ENCODE assay signal across 2 cellular contexts in genomic region chr4:38865445-38865844, GRCh38.
TF ChIP-seq lines count a peak whose summit lies in the region.

No MANE protein-coding gene starts in this region.

TF ChIP-seq in GM23338, 12 proteins besides CTCF, POLR2A, EP300 and RAD21:
- TF ChIP-seq REST (IDR thresholded peaks at IDR 0.05; ENCODE audit: unreplicated experiment), result no peak
- no peak for TF ChIP-seq EZH2 (IDR thresholded peaks at IDR 0.05; ENCODE audit: low read depth, unreplicated experiment)
- TF ChIP-seq CREB1 (CRISPR knock-in tag; IDR thresholded peaks at IDR 0.05; ENCODE audit: low read depth), result no peak
- TF ChIP-seq JUNB (IDR thresholded peaks at IDR 0.05; ENCODE audit: unreplicated experiment), result no peak
- TF ChIP-seq EZH2phosphoT487 (IDR thresholded peaks at IDR 0.05; ENCODE audit: unreplicated experiment), result no peak
- TF ChIP-seq ETS1 (IDR thresholded peaks at IDR 0.05), result no peak
- TF ChIP-seq NANOG (IDR thresholded peaks at IDR 0.05; ENCODE audit: borderline replicate concordance), result no peak
- no peak for TF ChIP-seq ZNF331 (CRISPR knock-in tag; IDR thresholded peaks at IDR 0.05; ENCODE audit: low read depth)
- TF ChIP-seq ZNF462 (CRISPR knock-in tag; IDR thresholded peaks at IDR 0.05), result no peak
- TF ChIP-seq STAT1 (IDR thresholded peaks at IDR 0.05; ENCODE audit: unreplicated experiment), result no peak
- TF ChIP-seq POLR2AphosphoS5 (IDR thresholded peaks at IDR 0.05; ENCODE audit: low read depth), result no peak
- no peak for TF ChIP-seq ZNF114 (CRISPR knock-in tag; IDR thresholded peaks at IDR 0.05)
TF ChIP-seq in GM23338: peak in this region for 0.

TF ChIP-seq in H1, 55 proteins besides CTCF, POLR2A, EP300 and RAD21:
- TF ChIP-seq SAP30 (IDR thresholded peaks at IDR 0.05; ENCODE audit: insufficient read depth, insufficient replicate concordance, low read length), result no peak
- no peak for TF ChIP-seq CBX5 (IDR thresholded peaks at IDR 0.05; ENCODE audit: low read depth, low read length)
- TF ChIP-seq SUZ12 (IDR thresholded peaks at IDR 0.05; ENCODE audit: low read length), result no peak
- no peak for TF ChIP-seq CHD2 (IDR thresholded peaks at IDR 0.05; ENCODE audit: low read length)
- TF ChIP-seq ZNF274 (IDR thresholded peaks at IDR 0.05; ENCODE audit: borderline replicate concordance, extremely low read depth, low read length), result no peak
- TF ChIP-seq MAX (IDR thresholded peaks at IDR 0.05), result no peak
- no peak for TF ChIP-seq MAFK (IDR thresholded peaks at IDR 0.05; ENCODE audit: low read depth, low read length)
- TF ChIP-seq CHD7 (IDR thresholded peaks at IDR 0.05; ENCODE audit: insufficient replicate concordance, low read length), result no peak
- no peak for TF ChIP-seq NRF1 (IDR thresholded peaks at IDR 0.05; ENCODE audit: low read depth, low read length)
- TF ChIP-seq ATF3 (IDR thresholded peaks at IDR 0.05; ENCODE audit: insufficient read depth, low read depth, low read length), result no peak
- TF ChIP-seq POU5F1 (IDR thresholded peaks at IDR 0.05; ENCODE audit: low read depth, low read length), result no peak
- TF ChIP-seq BRCA1 (IDR thresholded peaks at IDR 0.05; ENCODE audit: low read depth, low read length), result no peak
